22 cellular contexts compared by ENCODE assay signal in the genomic region with DNA sequence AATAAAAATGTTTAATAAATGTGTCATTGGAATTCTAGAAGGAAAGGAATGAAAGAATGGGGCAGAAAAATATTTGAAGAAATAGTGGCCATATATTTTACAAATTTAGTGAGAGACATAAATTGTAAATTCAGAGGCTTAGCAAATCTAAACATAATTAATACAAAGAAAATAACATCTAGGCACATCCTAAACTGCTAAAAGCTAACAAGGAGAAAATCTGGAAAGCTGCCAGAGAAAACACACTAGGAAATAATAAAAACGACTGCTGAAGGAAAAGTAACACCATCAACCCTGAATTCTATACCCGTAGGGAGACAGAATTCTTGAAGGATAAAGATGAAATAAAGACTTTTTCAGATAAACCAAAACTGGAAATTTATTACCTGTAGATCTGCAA. TPM values are rescaled to one million over a fixed set of nuclear protein-coding genes. Genes with fewer than 3 reads are reported as not detected.
"Had no signal": no experiment of that assay in that cellular context is flagged by ENCODE, and none has a peak within 500 bp of the region (broad histone marks: within the 10 kb centered on the region; RNA-seq: fewer than 3 reads in every experiment).

No MANE protein-coding gene starts in this region.

- H3K4me1 ChIP-seq: colonic mucosa, prostate gland, right lobe of liver, suprapubic skin, upper lobe of right lung had no signal

- ATAC-seq: activated naive CD8-positive, alpha-beta T cell treated with anti-CD3 and anti-CD28 coated beads, Interleukin-2, amount 50 U/mL, for 24 hours; heart right ventricle; left lung; right lobe of liver; stimulated activated naive CD8-positive, alpha-beta T cell treated with anti-CD3 and anti-CD28 coated beads, Interleukin-15, Interleukin-2, amounts not matched to agents 100 U/mL and 50 U/mL, for 24 hours; upper lobe of right lung had no signal

- H3K4me3 ChIP-seq: ascending aorta, colonic mucosa, heart right ventricle, left lung, prostate gland, right lobe of liver, suprapubic skin, upper lobe of right lung had no signal

- H3K27me3 ChIP-seq: ascending aorta, colonic mucosa, heart right ventricle, left lung, right lobe of liver, suprapubic skin, upper lobe of right lung had no signal

- H3K36me3 ChIP-seq: ascending aorta, colonic mucosa, heart right ventricle, left lung, prostate gland, right lobe of liver, suprapubic skin, upper lobe of right lung had no signal

- H3K9me3 Mint-ChIP-seq: activated CD4-positive, alpha-beta memory T cell treated with anti-CD3 and anti-CD28 coated beads for 36 hours; activated naive CD8-positive, alpha-beta T cell treated with anti-CD3 and anti-CD28 coated beads, Interleukin-2, amount 50 U/mL, for 24 hours; nephron had no signal

- DNase-seq: activated CD4-positive, alpha-beta memory T cell treated with anti-CD3 and anti-CD28 coated beads for 36 hours; activated gamma-delta T cell; activated naive CD8-positive, alpha-beta T cell treated with anti-CD3 and anti-CD28 coated beads, Interleukin-2, amount 50 U/mL, for 24 hours; activated T-cell treated with anti-CD3 and anti-CD28 coated beads, Interleukin-2, amount 50 U/mL, for 48 hours; colonic mucosa; effector CD8-positive, alpha-beta T cell; heart right ventricle; islet precursor cell; left lung; mesendoderm; right lobe of liver; stimulated activated CD4-positive, alpha-beta T cell treated with anti-CD3 and anti-CD28 coated beads, Interleukin-4, amount 100 ng/mL, for 1 hour; stimulated activated CD8-positive, alpha-beta memory T cell treated with anti-CD3 and anti-CD28 coated beads, Interleukin-4, amount 100 ng/mL, for 48 hours; stimulated activated naive CD8-positive, alpha-beta T cell treated with anti-CD3 and anti-CD28 coated beads, Interleukin-15, Interleukin-2, amounts not matched to agents 100 U/mL and 50 U/mL, for 24 hours; upper lobe of right lung had no signal

- H3K27ac ChIP-seq: ascending aorta, colonic mucosa, heart right ventricle, left lung, prostate gland, right lobe of liver, suprapubic skin, upper lobe of right lung, VCaP had no signal

- H3K4me3 Mint-ChIP-seq: activated CD4-positive, alpha-beta memory T cell treated with anti-CD3 and anti-CD28 coated beads for 36 hours; activated naive CD8-positive, alpha-beta T cell treated with anti-CD3 and anti-CD28 coated beads, Interleukin-2, amount 50 U/mL, for 24 hours; nephron had no signal

- H3K27me3 Mint-ChIP-seq: activated CD4-positive, alpha-beta memory T cell treated with anti-CD3 and anti-CD28 coated beads for 36 hours; activated naive CD8-positive, alpha-beta T cell treated with anti-CD3 and anti-CD28 coated beads, Interleukin-2, amount 50 U/mL, for 24 hours had no signal

- H3K36me3 Mint-ChIP-seq: activated CD4-positive, alpha-beta memory T cell treated with anti-CD3 and anti-CD28 coated beads for 36 hours had no signal

- H3K27ac Mint-ChIP-seq: activated CD4-positive, alpha-beta memory T cell treated with anti-CD3 and anti-CD28 coated beads for 36 hours; activated naive CD8-positive, alpha-beta T cell treated with anti-CD3 and anti-CD28 coated beads, Interleukin-2, amount 50 U/mL, for 24 hours; nephron had no signal

- H3K9me3 ChIP-seq: ascending aorta, colonic mucosa, heart right ventricle, left lung, prostate gland, right lobe of liver, suprapubic skin, upper lobe of right lung had no signal

RNA-seq across cellular contexts. Expression of gene RIPPLY2, which starts 30.1 kb away (rescaled TPM):
- total RNA-seq: activated CD4-positive, alpha-beta memory T cell treated with anti-CD3 and anti-CD28 coated beads for 36 hours; ascending aorta; colonic mucosa; fibroblast of lung; heart right ventricle; left lung; omental fat pad; right lobe of liver; suprapubic skin; upper lobe of right lung had no signal
- polyA plus RNA-seq: fibroblast of lung had no signal
